In the genomic region with DNA sequence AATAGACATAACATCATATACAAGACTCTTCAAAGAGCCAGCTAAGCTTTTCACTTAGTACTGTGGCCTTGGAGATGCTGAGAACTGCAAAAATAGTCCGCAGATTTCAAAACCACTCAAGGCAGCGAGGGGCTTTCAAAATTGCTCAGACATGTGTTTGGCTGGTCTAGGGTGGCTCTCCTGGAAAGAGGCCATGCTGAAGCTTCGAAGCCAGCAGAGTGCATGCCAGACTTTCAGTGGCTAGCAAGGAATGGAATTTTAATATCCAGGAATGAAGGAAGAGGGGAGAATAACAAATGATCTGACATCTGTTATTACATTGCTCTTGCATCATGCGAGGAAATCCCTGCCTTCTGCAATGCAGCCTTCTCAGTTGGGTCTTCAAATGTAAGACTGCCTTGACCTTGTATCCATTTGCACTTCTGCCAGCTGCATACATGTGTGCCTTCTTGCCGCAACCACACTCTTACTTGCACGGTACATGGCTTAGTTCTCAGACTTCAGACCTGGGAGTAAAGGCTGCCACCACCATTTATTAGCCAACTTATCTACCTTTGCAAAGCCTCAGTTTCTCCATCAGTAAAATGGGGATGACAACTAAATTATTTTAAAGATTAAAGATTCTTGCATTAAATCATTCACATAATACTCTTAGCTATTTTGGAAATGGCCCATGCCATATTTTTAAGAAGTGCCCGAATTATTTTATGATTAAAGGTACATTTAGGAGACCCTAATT, we compare ENCODE assay signal across 12 cellular contexts. TPM values are rescaled to one million over a fixed set of nuclear protein-coding genes. Genes with fewer than 3 reads are reported as not detected.
A peak's percentile ranks its signal among the peaks of the same experiment; 100 is the strongest.
DNase-seq lines count a peak whose midpoint lies in the region; ATAC-seq, FAIRE-seq and TF ChIP-seq lines count a peak whose summit lies in the region.
"Had no signal": no experiment of that assay in that cellular context is flagged by ENCODE, and none has a peak within 500 bp of the region (broad histone marks: within the 10 kb centered on the region; RNA-seq: fewer than 3 reads in every experiment).

No MANE protein-coding gene starts in this region.

- H3K36me3 ChIP-seq in astrocyte (ENCODE audit: insufficient read depth, low read length), result no peaks in the 10 kb centered on the region
- H3K36me3 ChIP-seq in left ventricle myocardium inferior, result no peaks in the 10 kb centered on the region
- H3K36me3 ChIP-seq in smooth muscle cell (ENCODE audit: low read depth), result no peaks in the 10 kb centered on the region

- no peaks in the 10 kb centered on the region for H3K36me3 Mint-ChIP-seq in astrocyte (ENCODE audit: low read depth, unreplicated experiment)
- H3K36me3 Mint-ChIP-seq: activated CD8-positive, alpha-beta memory T cell treated with anti-CD3 and anti-CD28 coated beads, Interleukin-2, amount 10 ng/mL, durations not matched to agents 7 days and 5 days had no signal

- FAIRE-seq in astrocyte (lab: Jason Lieb, UNC), result no peak

- no peak overlapping the region for H3K4me3 ChIP-seq in astrocyte (ENCODE audit: insufficient read depth, low read depth, low read length)
- H3K4me3 ChIP-seq in left ventricle myocardium inferior, result no peak overlapping the region
- H3K4me3 ChIP-seq in smooth muscle cell, result no peak overlapping the region

- H3K4me1 Mint-ChIP-seq in astrocyte (ENCODE audit: low read depth, unreplicated experiment), result no peaks in the 10 kb centered on the region
- H3K4me1 Mint-ChIP-seq: activated CD8-positive, alpha-beta memory T cell treated with anti-CD3 and anti-CD28 coated beads, Interleukin-2, amount 10 ng/mL, durations not matched to agents 7 days and 5 days had no signal

- H3F3A ChIP-seq in smooth muscle cell (ENCODE audit: low read depth), result peaks cover 5% of the 10 kb centered on the region

- H4K20me1 ChIP-seq in astrocyte (ENCODE audit: insufficient read depth, low read length), result no peaks in the 10 kb centered on the region
- no peaks in the 10 kb centered on the region for H4K20me1 ChIP-seq in smooth muscle cell (ENCODE audit: low read depth)

- H3K27ac Mint-ChIP-seq in astrocyte (ENCODE audit: unreplicated experiment), result no peak overlapping the region
- H3K27ac Mint-ChIP-seq: activated CD8-positive, alpha-beta memory T cell treated with anti-CD3 and anti-CD28 coated beads, Interleukin-2, amount 10 ng/mL, durations not matched to agents 7 days and 5 days had no signal

- H3K9ac ChIP-seq in astrocyte (ENCODE audit: low read length) (no peak overlapping the region), smooth muscle cell (ENCODE audit: low read depth) (no peak overlapping the region)

- intact Hi-C loops in left ventricle myocardium inferior (cut with micrococcal nuclease), result no loop called here

- DNase-seq in H4 (ENCODE audit: low spot score) (peak; percentile 80), astrocyte (ENCODE audit: low read depth) (peak; percentile 78), left ventricle myocardium inferior (peak; percentile 29), smooth muscle cell (lab: John Stamatoyannopoulos, UW; ENCODE audit: unreplicated experiment) (no peak), putamen (ENCODE audit: low spot score) (no peak)
- DNase-seq: activated CD8-positive, alpha-beta memory T cell treated with anti-CD3 and anti-CD28 coated beads, Interleukin-2, amount 10 ng/mL, durations not matched to agents 7 days and 5 days; DMS153; NCI-H526; T-helper 1 cell had no signal

- ATAC-seq in HG03342 (IDR thresholded peaks at IDR 0.05; ENCODE audit: unreplicated experiment) (no peak), GM18870 (IDR thresholded peaks at IDR 0.05; ENCODE audit: unreplicated experiment) (no peak), GM19023 (IDR thresholded peaks at IDR 0.05; ENCODE audit: unreplicated experiment) (no peak)
- ATAC-seq: activated CD8-positive, alpha-beta memory T cell treated with anti-CD3 and anti-CD28 coated beads, Interleukin-2, amount 10 ng/mL, durations not matched to agents 7 days and 5 days had no signal

- peaks cover 14% of the 10 kb centered on the region for H3K27me3 Mint-ChIP-seq in astrocyte (ENCODE audit: low read depth, unreplicated experiment)

- H2AFZ ChIP-seq in astrocyte (ENCODE audit: low read depth, low read length) (no peak overlapping the region), smooth muscle cell (ENCODE audit: low read depth) (no peak overlapping the region)

- no peak overlapping the region for H3K4me3 Mint-ChIP-seq in astrocyte (ENCODE audit: unreplicated experiment)
- H3K4me3 Mint-ChIP-seq: activated CD8-positive, alpha-beta memory T cell treated with anti-CD3 and anti-CD28 coated beads, Interleukin-2, amount 10 ng/mL, durations not matched to agents 7 days and 5 days had no signal

- H3K79me2 ChIP-seq in astrocyte (ENCODE audit: insufficient read depth, low read length), result no peaks in the 10 kb centered on the region
- no peaks in the 10 kb centered on the region for H3K79me2 ChIP-seq in smooth muscle cell (ENCODE audit: low read depth)

- H3K9me3 ChIP-seq in astrocyte (ENCODE audit: insufficient read depth, low read depth, low read length) (no peaks in the 10 kb centered on the region), left ventricle myocardium inferior (replicated peaks) (no peaks in the 10 kb centered on the region), smooth muscle cell (replicated peaks; ENCODE audit: low read depth) (no peaks in the 10 kb centered on the region)

- 56% methylated on average over 7 of the region's 7 CpGs for WGBS in smooth muscle cell (ENCODE audit: low lambda C conversion rate)

- no peaks in the 10 kb centered on the region for H3K4me1 ChIP-seq in astrocyte (ENCODE audit: insufficient read depth, low read length)
- peaks cover 23% of the 10 kb centered on the region for H3K4me1 ChIP-seq in left ventricle myocardium inferior
- H3K4me1 ChIP-seq in smooth muscle cell (ENCODE audit: low read depth), result no peaks in the 10 kb centered on the region

- H3K9me3 Mint-ChIP-seq in astrocyte (ENCODE audit: unreplicated experiment), result peaks cover 2% of the 10 kb centered on the region

- H3K4me2 ChIP-seq in astrocyte (ENCODE audit: low read length) (no peak overlapping the region), smooth muscle cell (no peak overlapping the region)

- TF ChIP-seq CTCF in astrocyte (IDR thresholded peaks at IDR 0.05; ENCODE audit: insufficient read depth, low read depth, low read length) (no peak), left ventricle myocardium inferior (IDR thresholded peaks at IDR 0.05; ENCODE audit: borderline replicate concordance) (no peak), smooth muscle cell (IDR thresholded peaks at IDR 0.05; ENCODE audit: borderline replicate concordance, insufficient read depth, poor library complexity, severe bottlenecking) (no peak)

- no peaks in the 10 kb centered on the region for H3K27me3 ChIP-seq in astrocyte (ENCODE audit: insufficient read depth, low read length)
- H3K27me3 ChIP-seq in left ventricle myocardium inferior (ENCODE audit: low read depth), result no peaks in the 10 kb centered on the region
- no peaks in the 10 kb centered on the region for H3K27me3 ChIP-seq in smooth muscle cell (ENCODE audit: low read depth)

- H3K27ac ChIP-seq in astrocyte (ENCODE audit: low read depth, low read length), result no peak overlapping the region
- H3K27ac ChIP-seq in left ventricle myocardium inferior (replicated peaks), result peak overlapping the region; percentile 45
- H3K27ac ChIP-seq in smooth muscle cell (ENCODE audit: low read depth), result peak overlapping the region; percentile 40

RNA-seq across cellular contexts. Expression of a gene that starts 55.9 kb away (rescaled TPM):
- total RNA-seq in H4 (2014; rRNA removed; shearing (Covaris generic)), result 0.10 and 0.29 TPM in 2 replicates
- 3.7 and 4.0 TPM in 2 replicates for total RNA-seq in astrocyte
- total RNA-seq in left ventricle myocardium inferior, result 10.8 TPM
- 12.6 and 14.9 TPM in 2 replicates for total RNA-seq in smooth muscle cell
- polyA plus RNA-seq in smooth muscle cell, result 9.1 and 9.6 TPM in 2 replicates
- total RNA-seq: activated CD8-positive, alpha-beta memory T cell treated with anti-CD3 and anti-CD28 coated beads, Interleukin-2, amount 10 ng/mL, durations not matched to agents 7 days and 5 days had no signal

Comparison
In these comparisons a context has a peak if more than half of its experiments do, and no peak if none do; other contexts are left out.
1. DNase-seq: peak in H4 (single experiment), astrocyte (single experiment) and left ventricle myocardium inferior (single experiment); none in smooth muscle cell (single experiment) and putamen (single experiment).